Comparison of ENCODE assay signal across 8 cellular contexts in genomic region chr9:73900-74525, GRCh38. TPM values are rescaled to one million over a fixed set of nuclear protein-coding genes. Genes with fewer than 3 reads are reported as not detected.
DNase-seq lines count a peak whose midpoint lies in the region; ATAC-seq and TF ChIP-seq lines count a peak whose summit lies in the region.
"Not testable (repeated sequence)": the region's sequence is repeated elsewhere in the genome, so short reads cannot be mapped to it uniquely, and the experiment has no call there.

No MANE protein-coding gene starts in this region.

- H3K9ac ChIP-seq in HUES64 (ENCODE audit: low read depth, low read length); mammary epithelial cell (ENCODE audit: insufficient read depth, low read length): not testable (repeated sequence)

- H3K36me3 Mint-ChIP-seq in activated CD8-positive, alpha-beta T cell treated with anti-CD3 and anti-CD28 coated beads for 36 hours (ENCODE audit: low read depth); glutamatergic neuron (ENCODE audit: unreplicated experiment); stimulated activated naive CD8-positive, alpha-beta T cell treated with anti-CD3 and anti-CD28 coated beads, Interleukin-15, Interleukin-2, amounts not matched to agents 100 ng/mL and 50 ng/mL, for 24 hours (ENCODE audit: low read depth): not testable (repeated sequence)

- H2AFZ ChIP-seq in mammary epithelial cell (ENCODE audit: low read depth, low read length), result peak overlapping the region; percentile 78

- not testable (repeated sequence) for H3K36me3 ChIP-seq in HUES64 (ENCODE audit: insufficient read depth, low read length); mammary epithelial cell (ENCODE audit: insufficient read depth, low read length); left lung

- not testable (repeated sequence) for H3K4me1 ChIP-seq in HUES64 (ENCODE audit: insufficient read depth, low read length); mammary epithelial cell (ENCODE audit: insufficient read depth, low read length); left lung

- H3K9me3 Mint-ChIP-seq in activated CD8-positive, alpha-beta T cell treated with anti-CD3 and anti-CD28 coated beads for 36 hours; glutamatergic neuron (ENCODE audit: unreplicated experiment); stimulated activated naive CD8-positive, alpha-beta T cell treated with anti-CD3 and anti-CD28 coated beads, Interleukin-15, Interleukin-2, amounts not matched to agents 100 ng/mL and 50 ng/mL, for 24 hours: not testable (repeated sequence)

- not testable (repeated sequence) for TF ChIP-seq CTCF in AG04450 (IDR thresholded peaks at IDR 0.05; ENCODE audit: low read depth, low read length); activated CD8-positive, alpha-beta T cell treated with anti-CD3 and anti-CD28 coated beads for 36 hours (IDR thresholded peaks at IDR 0.05); mammary epithelial cell (conservative IDR thresholded peaks at IDR 0.05 in 1 of 2, IDR thresholded peaks at IDR 0.05 in 1 of 2; ENCODE audit: extremely low read depth in 1 of 2, insufficient read depth in 1 of 2, low read depth in 1 of 2, low read length in 2 of 2); glutamatergic neuron (IDR thresholded peaks at IDR 0.05; ENCODE audit: partially characterized antibody, unreplicated experiment); left lung (IDR thresholded peaks at IDR 0.05); omental fat pad (IDR thresholded peaks at IDR 0.05)

- intact Hi-C loops in activated CD8-positive, alpha-beta T cell treated with anti-CD3 and anti-CD28 coated beads for 36 hours (cut with micrococcal nuclease); mammary epithelial cell (cut with micrococcal nuclease); left lung (cut with DNase I): not testable (repeated sequence)

- not testable (repeated sequence) for H3K4me1 Mint-ChIP-seq in activated CD8-positive, alpha-beta T cell treated with anti-CD3 and anti-CD28 coated beads for 36 hours (ENCODE audit: low read depth); glutamatergic neuron (ENCODE audit: low read depth, unreplicated experiment); stimulated activated naive CD8-positive, alpha-beta T cell treated with anti-CD3 and anti-CD28 coated beads, Interleukin-15, Interleukin-2, amounts not matched to agents 100 ng/mL and 50 ng/mL, for 24 hours (ENCODE audit: low read depth)

- in situ Hi-C loops in mammary epithelial cell (cut with MboI; ENCODE audit: low sequenced_read_pairs in 2 of 2), result not testable (repeated sequence)

- not testable (repeated sequence) for DNase-seq in AG04450 (ENCODE audit: low read depth, low spot score); activated CD8-positive, alpha-beta T cell treated with anti-CD3 and anti-CD28 coated beads for 36 hours; mammary epithelial cell; glutamatergic neuron; left lung; omental fat pad (ENCODE audit: low spot score)

- not testable (repeated sequence) for H3K27ac Mint-ChIP-seq in activated CD8-positive, alpha-beta T cell treated with anti-CD3 and anti-CD28 coated beads for 36 hours; glutamatergic neuron (ENCODE audit: unreplicated experiment); stimulated activated naive CD8-positive, alpha-beta T cell treated with anti-CD3 and anti-CD28 coated beads, Interleukin-15, Interleukin-2, amounts not matched to agents 100 ng/mL and 50 ng/mL, for 24 hours

- dilution Hi-C loops in mammary epithelial cell (cut with HindIII; ENCODE audit: low sequenced_read_pairs), result not testable (repeated sequence)

- 0% methylated on average over 2 of the region's 18 CpGs for WGBS in HUES64
- WGBS in mammary epithelial cell (ENCODE audit: low coverage, missing lambda C conversion rate), result 47% methylated on average over 3 of the region's 18 CpGs

- not testable (repeated sequence) for H4K20me1 ChIP-seq in mammary epithelial cell (ENCODE audit: insufficient read depth, low read length)

- H3K4me3 Mint-ChIP-seq in activated CD8-positive, alpha-beta T cell treated with anti-CD3 and anti-CD28 coated beads for 36 hours, result peak overlapping the region; percentile 60
- H3K4me3 Mint-ChIP-seq in glutamatergic neuron (ENCODE audit: unreplicated experiment), result peak overlapping the region; percentile 65
- peak overlapping the region; percentile 65 for H3K4me3 Mint-ChIP-seq in stimulated activated naive CD8-positive, alpha-beta T cell treated with anti-CD3 and anti-CD28 coated beads, Interleukin-15, Interleukin-2, amounts not matched to agents 100 ng/mL and 50 ng/mL, for 24 hours

- ATAC-seq in activated CD8-positive, alpha-beta T cell treated with anti-CD3 and anti-CD28 coated beads for 36 hours, result not testable (repeated sequence)
- ATAC-seq in left lung (peak; percentile 52), omental fat pad (ENCODE audit: low FRiP score) (peak; percentile 41)

- H3K27me3 ChIP-seq in AG04450 (ENCODE audit: control insufficient read depth, insufficient read depth, low read length); mammary epithelial cell (ENCODE audit: insufficient read depth, low read length): not testable (repeated sequence)
- H3K27me3 ChIP-seq in HUES64 (ENCODE audit: insufficient read depth, low read length), result peaks cover 41% of the 10 kb centered on the region
- peaks cover 0 to 13% of the 10 kb centered on the region in 2 donors for H3K27me3 ChIP-seq in left lung

- POLR2A ChIA-PET in AG04450 (lab: Yijun Ruan, JAX); activated CD8-positive, alpha-beta T cell treated with anti-CD3 and anti-CD28 coated beads for 36 hours (lab: Charles Lee): not testable (repeated sequence)

- not testable (repeated sequence) for H3K79me2 ChIP-seq in mammary epithelial cell (ENCODE audit: insufficient read depth, low read length)

- H3K9me3 ChIP-seq in AG04450 (ENCODE audit: control insufficient read depth, insufficient read depth, low read length); HUES64 (ENCODE audit: insufficient read depth, low read depth, low read length); mammary epithelial cell (replicated peaks; ENCODE audit: insufficient read depth, low read length); left lung: not testable (repeated sequence)

- not testable (repeated sequence) for H3K27ac ChIP-seq in AG04450 (ENCODE audit: low read depth, low read length); HUES64 (ENCODE audit: low read depth, low read length); mammary epithelial cell (ENCODE audit: insufficient read depth, low read depth, low read length); left lung

- not testable (repeated sequence) for BruUV-seq in mammary epithelial cell (replicated peaks; lab: Mats Ljungman, UMichigan)

- CTCF ChIA-PET in AG04450 (lab: Charles Lee); activated CD8-positive, alpha-beta T cell treated with anti-CD3 and anti-CD28 coated beads for 36 hours (lab: Charles Lee); mammary epithelial cell (lab: Charles Lee; ENCODE audit: low non-redundant PET): not testable (repeated sequence)

- H3K4me3 ChIP-seq in AG04450 (ENCODE audit: low read depth, low read length) (peak overlapping the region; percentile 51), HUES64 (ENCODE audit: low read length) (peak overlapping the region; percentile 47), mammary epithelial cell (replicated peaks in 1 of 3; ENCODE audit: insufficient read depth in 1 of 3, low read depth in 2 of 3, low read length in 3 of 3) (peak overlapping the region in 2 of 3 experiments; percentile 37 to 44), left lung (peak overlapping the region; percentile 22 to 34)

- peak overlapping the region; percentile 79 for H3K4me2 ChIP-seq in mammary epithelial cell (ENCODE audit: insufficient read depth, low read depth, low read length)

- H3K27me3 Mint-ChIP-seq in activated CD8-positive, alpha-beta T cell treated with anti-CD3 and anti-CD28 coated beads for 36 hours, result peaks cover 12% of the 10 kb centered on the region
- not testable (repeated sequence) for H3K27me3 Mint-ChIP-seq in glutamatergic neuron (ENCODE audit: unreplicated experiment)
- H3K27me3 Mint-ChIP-seq in stimulated activated naive CD8-positive, alpha-beta T cell treated with anti-CD3 and anti-CD28 coated beads, Interleukin-15, Interleukin-2, amounts not matched to agents 100 ng/mL and 50 ng/mL, for 24 hours, result peaks cover 11% of the 10 kb centered on the region

RNA-seq across cellular contexts. Expression of gene FOXD4, which starts 44.2 kb away (rescaled TPM):
- polyA plus RNA-seq in AG04450 (2011; rRNA removed) (not detected in 2 replicates), mammary epithelial cell (0.10 TPM)
- not detected in 2 replicates for polyA minus RNA-seq in AG04450 (2011; rRNA and poly(A)+ RNA removed)
- polyA plus RNA-seq in HUES64 (2013, experiment 1 of 2), result 0.10 TPM
- 0.13 TPM for polyA plus RNA-seq in HUES64 (2013, experiment 2 of 2)
- not detected for total RNA-seq in activated CD8-positive, alpha-beta T cell treated with anti-CD3 and anti-CD28 coated beads for 36 hours
- total RNA-seq in mammary epithelial cell (under 1 TPM in 1 of 2 donors, not detected in 1; 0.67 TPM), glutamatergic neuron (ENCODE audit: unreplicated experiment) (0.76 TPM), left lung (under 1 TPM; 0.64 to 0.71 TPM), omental fat pad (under 1 TPM in 3 of 4 donors, not detected in 1; 0.46 to 0.48 (median 0.47) TPM)
- not detected for polyA minus RNA-seq in mammary epithelial cell

RNA-seq across cellular contexts. Expression of gene WASHC1, which starts 44.8 kb away (rescaled TPM):
- polyA plus RNA-seq in AG04450 (2011; rRNA removed), result 7.2 and 9.7 TPM in 2 replicates
- polyA minus RNA-seq in AG04450 (2011; rRNA and poly(A)+ RNA removed), result 5.6 and 7.2 TPM in 2 replicates
- 6.6 TPM for polyA plus RNA-seq in HUES64 (2013, experiment 1 of 2)
- 9.2 TPM for polyA plus RNA-seq in HUES64 (2013, experiment 2 of 2)
- total RNA-seq in activated CD8-positive, alpha-beta T cell treated with anti-CD3 and anti-CD28 coated beads for 36 hours, result 10 to 100 TPM; 18.0 to 20.3 TPM
- total RNA-seq in mammary epithelial cell, result 10 to 100 TPM in 1 of 2 donors, 1 to 10 TPM in 1; 4.2 to 20.4 TPM
- 3.8 TPM for polyA plus RNA-seq in mammary epithelial cell
- 1.6 TPM for polyA minus RNA-seq in mammary epithelial cell
- total RNA-seq in glutamatergic neuron (ENCODE audit: unreplicated experiment), result 22.2 TPM
- 10 to 100 TPM; 10.5 to 10.9 TPM for total RNA-seq in left lung
- total RNA-seq in omental fat pad, result 10 to 100 TPM in 1 of 4 donors, 1 to 10 TPM in 3; 3.2 to 12.6 (median 4.5) TPM
